Comparison of ENCODE assay signal across 27 cellular contexts in the genomic region with DNA sequence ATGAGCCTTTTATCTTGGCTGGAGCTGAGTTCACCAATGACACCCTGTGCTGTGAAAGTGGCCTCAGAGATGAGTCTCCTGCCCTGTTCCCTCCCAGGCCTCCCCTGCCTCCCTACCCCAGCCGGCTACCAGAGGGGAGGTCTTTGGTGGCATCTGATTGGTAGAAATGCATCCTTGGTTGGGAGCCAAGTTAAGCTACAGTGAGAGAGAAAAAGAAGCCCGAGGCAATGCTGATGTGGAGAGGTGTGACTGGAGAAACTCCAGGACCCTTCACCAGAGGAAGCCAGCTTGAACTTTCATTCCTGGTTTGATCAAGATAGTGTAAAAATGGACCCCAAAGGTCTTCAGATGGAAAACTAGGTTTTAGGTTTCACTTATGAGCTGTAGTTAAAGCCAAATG.
A peak's percentile ranks its signal among the peaks of the same experiment; 100 is the strongest.
DNase-seq lines count a peak whose midpoint lies in the region; ATAC-seq and TF ChIP-seq lines count a peak whose summit lies in the region.
"Had no signal": no experiment of that assay in that cellular context is flagged by ENCODE, and none has a peak within 500 bp of the region (broad histone marks: within the 10 kb centered on the region; RNA-seq: fewer than 3 reads in every experiment).

No MANE protein-coding gene starts in this region.

- H3K27ac ChIP-seq in cardiac muscle cell (peak overlapping the region; percentile 28), right cardiac atrium (ENCODE audit: low read length) (no peak overlapping the region), hepatocyte (peak overlapping the region; percentile 3), brain microvascular endothelial cell (no peak overlapping the region)
- H3K27ac ChIP-seq: PC-9, SJSA1 had no signal

- H3K4me1 ChIP-seq in cardiac muscle cell (ENCODE audit: low read depth) (peaks cover 29% of the 10 kb centered on the region), right cardiac atrium (ENCODE audit: control insufficient read depth, insufficient read depth, low read length) (no peaks in the 10 kb centered on the region), hepatocyte (ENCODE audit: insufficient read depth) (peaks cover 36% of the 10 kb centered on the region)

- H3K4me1 Mint-ChIP-seq in nephron (peaks cover 60% of the 10 kb centered on the region), type B pancreatic cell (ENCODE audit: unreplicated experiment) (peaks cover 57% of the 10 kb centered on the region)

- H3K36me3 Mint-ChIP-seq in nephron (ENCODE audit: low read depth) (no peaks in the 10 kb centered on the region), type B pancreatic cell (peaks cover 3% of the 10 kb centered on the region)

- intact Hi-C loops in right cardiac atrium (cut with DNase I), result no loop called here

- H2AFZ ChIP-seq in hepatocyte, result no peak overlapping the region
- H2AFZ ChIP-seq: PC-9 had no signal

- WGBS in right cardiac atrium, result 47% methylated on average over 2 of the region's 2 CpGs
- WGBS in hepatocyte (ENCODE audit: low lambda C conversion rate, missing lambda C conversion rate), result 64% methylated on average over 2 of the region's 2 CpGs

- peak overlapping the region in 2 of 3 experiments; percentile 18 to 23 for H3K4me3 Mint-ChIP-seq in nephron
- peak overlapping the region; percentile 44 for H3K4me3 Mint-ChIP-seq in type B pancreatic cell

- peak overlapping the region; percentile 12 for H3K4me2 ChIP-seq in hepatocyte
- H3K4me2 ChIP-seq: PC-9 had no signal

- TF ChIP-seq CTCF in cardiac muscle cell (IDR thresholded peaks at IDR 0.05; ENCODE audit: low read depth, low read length) (no peak), hepatocyte (IDR thresholded peaks at IDR 0.05; ENCODE audit: poor library complexity) (no peak), nephron (IDR thresholded peaks at IDR 0.05; ENCODE audit: unreplicated experiment in 3 of 3) (no peak), type B pancreatic cell (conservative IDR thresholded peaks at IDR 0.05) (no peak), brain microvascular endothelial cell (IDR thresholded peaks at IDR 0.05; ENCODE audit: low read depth, low read length, missing control alignments) (no peak)

- H3K36me3 ChIP-seq in cardiac muscle cell (no peaks in the 10 kb centered on the region), hepatocyte (replicated peaks; ENCODE audit: insufficient read depth, low read depth) (no peaks in the 10 kb centered on the region), brain microvascular endothelial cell (replicated peaks) (no peaks in the 10 kb centered on the region)
- H3K36me3 ChIP-seq: SJSA1 had no signal

- H3K27me3 Mint-ChIP-seq in nephron (ENCODE audit: low read depth) (no peaks in the 10 kb centered on the region), type B pancreatic cell (no peaks in the 10 kb centered on the region)

- H3K9me2 ChIP-seq in hepatocyte (replicated peaks; ENCODE audit: insufficient read depth), result no peaks in the 10 kb centered on the region

- no peaks in the 10 kb centered on the region for H4K20me1 ChIP-seq in hepatocyte (ENCODE audit: insufficient read depth, poor library complexity, severe bottlenecking)

- DNase-seq in cardiac muscle cell (ENCODE audit: low read depth in 1 of 2, low spot score in 1 of 2) (peak in 1 of 2 donors; percentile 83), right cardiac atrium (no peak), hepatocyte (ENCODE audit: low spot score) (peak; percentile 39), type B pancreatic cell (ENCODE audit: extremely low spot score, unreplicated experiment) (no peak), brain microvascular endothelial cell (no peak)
- DNase-seq in activated T-cell treated with anti-CD3 and anti-CD28 coated beads, Interleukin-2, amount 50 U/mL, for 1 hour, result no peak
- DNase-seq: 8988T, ACHN, DMS53, GDM1, Karpas-422, NCI-H1092 treated with DMSO at 0.1 percent for 48 hours, NCI-H1436, NCI-H187, NCI-H2081 treated with DMSO at 0.1 percent for 48 hours, NCI-H2171, NCI-H345, NCI-H524, NCI-H82, PC-9, Right ventricle myocardium superior, RPMI8226 had no signal

- ATAC-seq in right cardiac atrium, result no peak
- no peak for ATAC-seq in GM18502 (IDR thresholded peaks at IDR 0.05; ENCODE audit: poor library complexity, unreplicated experiment)
- ATAC-seq: GM12878, HepG2 had no signal

- in situ Hi-C loops in brain microvascular endothelial cell (cut with HindIII; ENCODE audit: low pct_ligation_motif_present, low sequenced_read_pairs), result no loop called here

- H3K27me3 ChIP-seq in cardiac muscle cell (no peaks in the 10 kb centered on the region), right cardiac atrium (ENCODE audit: control insufficient read depth, insufficient read depth) (no peaks in the 10 kb centered on the region), hepatocyte (no peaks in the 10 kb centered on the region), brain microvascular endothelial cell (replicated peaks) (no peaks in the 10 kb centered on the region)
- H3K27me3 ChIP-seq: SJSA1 had no signal

- H3K27ac Mint-ChIP-seq in nephron, result peak overlapping the region; percentile 81 to 86 (median 84)
- H3K27ac Mint-ChIP-seq in type B pancreatic cell, result peak overlapping the region; percentile 44

- H3K9me3 Mint-ChIP-seq in nephron, result no peaks in the 10 kb centered on the region
- H3K9me3 Mint-ChIP-seq in type B pancreatic cell, result no peaks in the 10 kb centered on the region

- no peaks in the 10 kb centered on the region for H3K79me2 ChIP-seq in hepatocyte

- H3K9me3 ChIP-seq in cardiac muscle cell (ENCODE audit: low read depth), result no peaks in the 10 kb centered on the region
- H3K9me3 ChIP-seq in right cardiac atrium (ENCODE audit: control insufficient read depth, low read length), result no peaks in the 10 kb centered on the region
- no peaks in the 10 kb centered on the region for H3K9me3 ChIP-seq in hepatocyte (ENCODE audit: low read depth)
- H3K9me3 ChIP-seq: SJSA1 had no signal

- H3K4me3 ChIP-seq in cardiac muscle cell, result no peak overlapping the region
- no peak overlapping the region for H3K4me3 ChIP-seq in right cardiac atrium (ENCODE audit: low read length)
- H3K4me3 ChIP-seq in hepatocyte, result no peak overlapping the region
- no peak overlapping the region for H3K4me3 ChIP-seq in brain microvascular endothelial cell (ENCODE audit: low read depth, low read length)
- H3K4me3 ChIP-seq: GM12878, PC-9, SJSA1 had no signal

Comparison
In these comparisons a context has a peak if more than half of its experiments do, and no peak if none do; other contexts are left out.
1. H3K27ac ChIP-seq: peak in cardiac muscle cell (single experiment) and hepatocyte (single experiment); none in right cardiac atrium (single experiment) and brain microvascular endothelial cell (single experiment).